ENCODE assay signal across 1 cellular context in genomic region chr17:44222112-44222869, GRCh38.
TF ChIP-seq lines count a peak whose summit lies in the region.

No MANE protein-coding gene starts in this region.

TF ChIP-seq in HepG2, 621 proteins besides CTCF, POLR2A, EP300 and RAD21 (continued from another document and continues in another):
- TF ChIP-seq ZNF512B (CRISPR knock-in tag; IDR thresholded peaks at IDR 0.05; ENCODE audit: borderline replicate concordance) (peak; percentile 51; the same call in 1 of the 2 replicates), ZNF704 (CRISPR knock-in tag; IDR thresholded peaks at IDR 0.05; ENCODE audit: borderline replicate concordance) (no peak), ZNF709 (CRISPR knock-in tag; IDR thresholded peaks at IDR 0.05) (no peak), ZBED4 (CRISPR knock-in tag; IDR thresholded peaks at IDR 0.05; ENCODE audit: borderline replicate concordance) (no peak), BRF2 (CRISPR knock-in tag; IDR thresholded peaks at IDR 0.05) (no peak), RELA (CRISPR knock-in tag; IDR thresholded peaks at IDR 0.05) (no peak), ZNF546 (CRISPR knock-in tag; conservative IDR thresholded peaks at IDR 0.05) (no peak), ZNF432 (CRISPR knock-in tag; IDR thresholded peaks at IDR 0.05; ENCODE audit: borderline replicate concordance) (no peak), PCBP2 (optimal IDR thresholded peaks at IDR 0.05; ENCODE audit: low read depth, low read length, poor library complexity, severe bottlenecking) (no peak), ZFP62 (CRISPR knock-in tag; IDR thresholded peaks at IDR 0.05) (no peak), MXD4 (CRISPR knock-in tag; IDR thresholded peaks at IDR 0.05) (no peak), AKNA (CRISPR knock-in tag; IDR thresholded peaks at IDR 0.05; ENCODE audit: borderline replicate concordance) (0 out of 2 replicates have a peak, but pooled peaks have one; percentile 10), JARID2 (CRISPR knock-in tag; IDR thresholded peaks at IDR 0.05; ENCODE audit: insufficient replicate concordance) (no peak), CEBPZ (IDR thresholded peaks at IDR 0.05; ENCODE audit: low read length) (no peak), ZNF496 (CRISPR knock-in tag; IDR thresholded peaks at IDR 0.05; ENCODE audit: insufficient replicate concordance) (no peak), RXRA (CRISPR knock-in tag; IDR thresholded peaks at IDR 0.05) (peak; percentile 44; the same call in 1 of the 2 replicates), MED8 (CRISPR knock-in tag; IDR thresholded peaks at IDR 0.05; ENCODE audit: insufficient replicate concordance) (no peak), ZNF24 (IDR thresholded peaks at IDR 0.05) (no peak), ZIK1 (CRISPR knock-in tag; IDR thresholded peaks at IDR 0.05; ENCODE audit: borderline replicate concordance, low read depth) (no peak), ZBTB21 (CRISPR knock-in tag; IDR thresholded peaks at IDR 0.05) (no peak), ZNF652 (CRISPR knock-in tag; IDR thresholded peaks at IDR 0.05; ENCODE audit: borderline replicate concordance, low read depth) (no peak), POLR2G (IDR thresholded peaks at IDR 0.05; ENCODE audit: low read depth, low read length) (peak; percentile 44), PRPF4 (IDR thresholded peaks at IDR 0.05; ENCODE audit: low read depth, low read length, poor library complexity, severe bottlenecking) (no peak), ATF1 (CRISPR knock-in tag; IDR thresholded peaks at IDR 0.05) (no peak), HMG20B (CRISPR knock-in tag; conservative IDR thresholded peaks at IDR 0.05) (no peak), HOMEZ (CRISPR knock-in tag; IDR thresholded peaks at IDR 0.05; ENCODE audit: low read depth) (no peak), RNF2 (conservative IDR thresholded peaks at IDR 0.05; ENCODE audit: low read depth) (no peak), TEAD2 (CRISPR knock-in tag; IDR thresholded peaks at IDR 0.05) (0 out of 2 replicates have a peak, but pooled peaks have one; percentile 44), CREB3 (CRISPR knock-in tag; IDR thresholded peaks at IDR 0.05) (peak; percentile 83; the same call in 1 of the 2 replicates), HNRNPH1 (optimal IDR thresholded peaks at IDR 0.05; ENCODE audit: low read depth, low read length) (no peak), PATZ1 (CRISPR knock-in tag; IDR thresholded peaks at IDR 0.05) (no peak), RFXANK (CRISPR knock-in tag; IDR thresholded peaks at IDR 0.05) (no peak), MED13 (CRISPR knock-in tag; IDR thresholded peaks at IDR 0.05) (peak; percentile 35; the same call in 1 of the 2 replicates)
